Comparison of ENCODE assay signal across 11 cellular contexts in the genomic region with DNA sequence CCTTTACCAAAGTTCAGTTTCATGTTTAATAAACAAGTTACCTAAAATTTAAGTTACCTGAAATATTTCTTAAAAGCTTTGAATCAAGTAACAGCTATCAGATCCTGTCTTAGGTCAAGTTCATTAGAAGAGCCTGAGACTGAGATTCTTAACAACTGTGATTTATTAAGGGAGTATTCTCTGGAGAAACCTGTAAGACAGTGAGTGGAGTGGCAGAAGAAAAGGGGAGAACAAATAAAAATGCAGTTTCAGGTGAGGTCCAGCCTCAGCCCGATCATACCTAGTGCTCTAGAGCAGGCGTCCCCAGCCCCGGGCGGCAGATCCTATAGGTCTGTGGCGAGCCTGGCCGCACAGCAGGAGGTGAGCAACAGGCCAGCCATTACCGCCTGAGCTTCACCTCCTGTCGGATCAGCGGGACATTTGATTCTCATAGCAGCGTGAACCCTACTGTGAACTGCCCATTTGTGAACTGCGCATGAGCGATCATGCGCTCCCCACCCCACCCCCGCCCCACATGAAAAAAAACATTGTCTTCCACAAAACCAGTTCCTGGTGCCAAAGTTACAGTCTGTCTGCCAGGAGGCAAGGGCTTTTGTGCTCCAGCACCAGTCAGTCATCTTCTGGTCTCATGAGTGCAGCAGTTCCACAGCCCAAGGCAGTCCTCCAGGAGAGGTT. TPM values are rescaled to one million over a fixed set of nuclear protein-coding genes. Genes with fewer than 3 reads are reported as not detected.
DNase-seq lines count a peak whose midpoint lies in the region; ATAC-seq and TF ChIP-seq lines count a peak whose summit lies in the region.
"Had no signal": no experiment of that assay in that cellular context is flagged by ENCODE, and none has a peak within 500 bp of the region (broad histone marks: within the 10 kb centered on the region; RNA-seq: fewer than 3 reads in every experiment).

No MANE protein-coding gene starts in this region.

- H3K9me3 Mint-ChIP-seq in neural crest cell: peaks cover 7% of the 10 kb centered on the region

- peak overlapping the region in 55 of 59 donors; percentile 6 to 64 (median 39) for H3K4me3 ChIP-seq in dorsolateral prefrontal cortex

- H3K4me3 Mint-ChIP-seq in neural crest cell: peak overlapping the region; percentile 69
- H3K4me3 Mint-ChIP-seq: natural killer cell; stimulated activated naive B cell treated with anti-CD40 and anti-IgM and Interleukin-4, amounts not matched to agents 10 μg/mL and 1 μg/mL and 100 μg/mL, for 72 hours had no signal

- H3K27ac Mint-ChIP-seq in neural crest cell (ENCODE audit: unreplicated experiment): peak overlapping the region; percentile 22
- H3K27ac Mint-ChIP-seq: natural killer cell; stimulated activated naive B cell treated with anti-CD40 and anti-IgM and Interleukin-4, amounts not matched to agents 10 μg/mL and 1 μg/mL and 100 μg/mL, for 72 hours had no signal

- peak in 12 of 56 donors; percentile 8 to 44 (median 28) for TF ChIP-seq CTCF in dorsolateral prefrontal cortex (IDR thresholded peaks at IDR 0.05 in 54 of 56, conservative IDR thresholded peaks at IDR 0.05 in 2 of 56; ENCODE audit: low read depth in 1 of 56, partially characterized antibody in 56 of 56)
- TF ChIP-seq CTCF in neural crest cell (conservative IDR thresholded peaks at IDR 0.05): no peak

- H3K4me1 Mint-ChIP-seq in neural crest cell: peaks cover 13% of the 10 kb centered on the region
- H3K4me1 Mint-ChIP-seq: natural killer cell; stimulated activated naive B cell treated with anti-CD40 and anti-IgM and Interleukin-4, amounts not matched to agents 10 μg/mL and 1 μg/mL and 100 μg/mL, for 72 hours had no signal

- H3K36me3 Mint-ChIP-seq in neural crest cell (ENCODE audit: low read depth): peaks cover 5% of the 10 kb centered on the region
- H3K36me3 Mint-ChIP-seq: natural killer cell; stimulated activated naive B cell treated with anti-CD40 and anti-IgM and Interleukin-4, amounts not matched to agents 10 μg/mL and 1 μg/mL and 100 μg/mL, for 72 hours had no signal

- ATAC-seq in HG03442 (IDR thresholded peaks at IDR 0.05; ENCODE audit: unreplicated experiment): no peak
- no peak for ATAC-seq in HG03025 (IDR thresholded peaks at IDR 0.05; ENCODE audit: low FRiP score, unreplicated experiment)
- no peak for ATAC-seq in GM21786 (IDR thresholded peaks at IDR 0.05; ENCODE audit: unreplicated experiment)
- ATAC-seq: natural killer cell had no signal

- H3K27me3 Mint-ChIP-seq in neural crest cell (ENCODE audit: low read depth): no peaks in the 10 kb centered on the region

- H3K27ac ChIP-seq in dorsolateral prefrontal cortex: peak overlapping the region in 16 of 59 donors; percentile 6 to 72 (median 38)

- DNase-seq in DMS153 treated with DMSO at 0.1 percent for 48 hours (lab: John Stamatoyannopoulos, UW; ENCODE audit: unreplicated experiment) (peak; percentile 69), NCI-H2081 (lab: John Stamatoyannopoulos, UW) (peak; percentile 82 to 93), dorsolateral prefrontal cortex (peak; percentile 21 to 81 (median 56)), neural crest cell (ENCODE audit: low read depth, low spot score) (peak; percentile 4), D341Med (ENCODE audit: low spot score) (no peak)
- DNase-seq: natural killer cell; NCI-H187; stimulated activated naive B cell treated with anti-CD40 and anti-IgM and Interleukin-4, amounts not matched to agents 10 μg/mL and 1 μg/mL and 100 μg/mL, for 72 hours had no signal

- intact Hi-C loops in dorsolateral prefrontal cortex (cut with DNase I): loop anchor here in 1 of 2 donors (5.0 to 10.0 kb wide), 2 partner anchors 56 to 199 kb away; no protein-coding TSS in a partner anchor

- no peaks in the 10 kb centered on the region for H3K27me3 ChIP-seq in dorsolateral prefrontal cortex

RNA-seq across cellular contexts. Expression of a gene that starts 59.2 kb away (rescaled TPM):
- total RNA-seq in dorsolateral prefrontal cortex (100 to 1,000 TPM in 92 of 120 experiments, 10 to 100 TPM in 28; 64.3 to 152 (median 114) TPM), neural crest cell (5.0 and 5.1 TPM in 2 replicates)
- total RNA-seq: natural killer cell had no signal

Comparison
In these comparisons a context has a peak if more than half of its experiments do, and no peak if none do; other contexts are left out.
1. RNA of a gene that starts 59.2 kb away (total RNA-seq): 64.3 to 152 TPM in dorsolateral prefrontal cortex; 5.0 to 5.1 TPM in neural crest cell; every median in the first group is over 10 times any median in the second.